ENCODE assay signal across 17 cellular contexts in genomic region chr20:19370076-19371075, GRCh38.
"Had no signal": no experiment of that assay in that cellular context is flagged by ENCODE, and none has a peak within 500 bp of the region (broad histone marks: within the 10 kb centered on the region; RNA-seq: fewer than 3 reads in every experiment).

No MANE protein-coding gene starts in this region.

- H3K4me3 Mint-ChIP-seq: activated T-cell treated with anti-CD3 and anti-CD28 coated beads, Interleukin-2, amount 50 U/mL, for 72 hours; natural killer cell treated with Interleukin-12 subunit alpha and Interleukin-12 subunit beta and Interleukin-15 and Interleukin-18, amount 100 ng/mL, for 72 hours; stimulated activated naive B cell treated with anti-CD40 and anti-IgM and Interleukin-4, amounts not matched to agents 10 μg/mL and 1 μg/mL and 100 μg/mL, for 72 hours had no signal

- H3K9me3 ChIP-seq: lower lobe of right lung, thoracic aorta, upper lobe of right lung had no signal

- H3K4me1 Mint-ChIP-seq: stimulated activated naive B cell treated with anti-CD40 and anti-IgM and Interleukin-4, amounts not matched to agents 10 μg/mL and 1 μg/mL and 100 μg/mL, for 72 hours had no signal

- H3K27ac Mint-ChIP-seq: activated naive CD4-positive, alpha-beta T cell treated with anti-CD3 and anti-CD28 coated beads, Interleukin-2, amount 50 U/mL, for 72 hours; activated T-cell treated with anti-CD3 and anti-CD28 coated beads, Interleukin-2, amount 50 U/mL, for 72 hours; natural killer cell treated with Interleukin-12 subunit alpha and Interleukin-12 subunit beta and Interleukin-15 and Interleukin-18, amount 100 ng/mL, for 72 hours; stimulated activated naive B cell treated with anti-CD40 and anti-IgM and Interleukin-4, amounts not matched to agents 10 μg/mL and 1 μg/mL and 100 μg/mL, for 72 hours had no signal

- H3K4me2 ChIP-seq: hepatocyte had no signal

- DNase-seq: activated CD4-positive, alpha-beta T cell treated with anti-CD3 and anti-CD28 coated beads for 1 hour; activated gamma-delta T cell; activated T-cell treated with anti-CD3 and anti-CD28 coated beads, Interleukin-2, amount 50 U/mL, for 72 hours; amygdala; caudate nucleus; dorsolateral prefrontal cortex; foreskin keratinocyte; left colon; lower lobe of right lung; posterior cingulate gyrus; stimulated activated naive B cell treated with anti-CD40 and anti-IgM and Interleukin-4, amounts not matched to agents 10 μg/mL and 1 μg/mL and 100 μg/mL, for 72 hours; upper lobe of right lung had no signal

- H3K4me1 ChIP-seq: foreskin keratinocyte, lower lobe of right lung, upper lobe of right lung had no signal

- H3K27me3 ChIP-seq: foreskin keratinocyte, hepatocyte, upper lobe of right lung had no signal

- H3K36me3 ChIP-seq: lower lobe of right lung, thoracic aorta, upper lobe of right lung had no signal

- H2AFZ ChIP-seq: hepatocyte had no signal

- H3K4me3 ChIP-seq: dorsolateral prefrontal cortex, hepatocyte, lower lobe of right lung, thoracic aorta, upper lobe of right lung had no signal

- H3K36me3 Mint-ChIP-seq: activated naive CD4-positive, alpha-beta T cell treated with anti-CD3 and anti-CD28 coated beads, Interleukin-2, amount 50 U/mL, for 72 hours; natural killer cell treated with Interleukin-12 subunit alpha and Interleukin-12 subunit beta and Interleukin-15 and Interleukin-18, amount 100 ng/mL, for 72 hours; stimulated activated naive B cell treated with anti-CD40 and anti-IgM and Interleukin-4, amounts not matched to agents 10 μg/mL and 1 μg/mL and 100 μg/mL, for 72 hours had no signal

- H3K27ac ChIP-seq: dorsolateral prefrontal cortex, foreskin keratinocyte, hepatocyte, lower lobe of right lung, thoracic aorta, upper lobe of right lung, VCaP had no signal

- H3K79me2 ChIP-seq: hepatocyte had no signal

- ATAC-seq: activated naive CD4-positive, alpha-beta T cell treated with anti-CD3 and anti-CD28 coated beads, Interleukin-2, amount 50 U/mL, for 72 hours; activated T-cell treated with anti-CD3 and anti-CD28 coated beads, Interleukin-2, amount 50 U/mL, for 72 hours; foreskin keratinocyte; left colon; lower lobe of right lung; natural killer cell treated with Interleukin-12 subunit alpha and Interleukin-12 subunit beta and Interleukin-15 and Interleukin-18, amount 100 ng/mL, for 72 hours; stimulated activated naive B cell treated with anti-CD40 and anti-IgM and Interleukin-4, amounts not matched to agents 10 μg/mL and 1 μg/mL and 100 μg/mL, for 72 hours; upper lobe of right lung had no signal

- H3K9me3 Mint-ChIP-seq: natural killer cell treated with Interleukin-12 subunit alpha and Interleukin-12 subunit beta and Interleukin-15 and Interleukin-18, amount 100 ng/mL, for 72 hours; stimulated activated naive B cell treated with anti-CD40 and anti-IgM and Interleukin-4, amounts not matched to agents 10 μg/mL and 1 μg/mL and 100 μg/mL, for 72 hours had no signal
